16 cellular contexts compared by ENCODE assay signal in the genomic region with DNA sequence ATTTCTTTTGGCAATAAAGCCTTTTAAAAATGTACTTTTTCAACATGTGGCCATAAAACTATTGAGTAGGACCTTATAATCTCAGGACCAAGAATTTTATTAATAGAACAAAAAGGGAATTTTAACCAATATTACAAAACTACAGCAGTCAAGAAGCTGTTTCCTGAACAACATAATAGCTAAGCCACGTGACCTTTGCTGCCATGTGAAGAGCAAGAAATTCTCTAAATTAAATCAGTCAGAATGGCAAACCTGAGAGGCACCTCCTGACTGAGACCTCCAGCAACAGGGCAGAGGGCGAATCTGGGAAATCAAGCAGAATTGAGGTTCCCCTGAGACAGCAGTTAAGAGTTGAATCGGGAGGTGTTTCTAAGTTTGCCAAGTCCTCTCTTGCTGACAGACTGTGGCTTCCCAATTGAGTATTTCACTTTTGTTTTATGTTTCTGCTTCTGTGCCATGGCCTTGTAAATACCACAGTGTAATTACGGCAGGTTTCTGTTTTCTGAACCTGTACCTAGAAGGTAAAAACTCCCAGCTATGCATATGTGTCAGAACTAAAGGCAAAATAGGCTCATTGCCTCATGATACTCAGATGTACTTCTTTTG.
DNase-seq lines count a peak whose midpoint lies in the region; ATAC-seq and TF ChIP-seq lines count a peak whose summit lies in the region.
"Had no signal": no experiment of that assay in that cellular context is flagged by ENCODE, and none has a peak within 500 bp of the region (broad histone marks: within the 10 kb centered on the region; RNA-seq: fewer than 3 reads in every experiment).

No MANE protein-coding gene starts in this region.

- peak overlapping the region; percentile 12 for H3K4me3 Mint-ChIP-seq in activated B cell treated with CpG ODN at 0.5 μM for 24 hours
- H3K4me3 Mint-ChIP-seq: activated T-cell treated with anti-CD3 and anti-CD28 coated beads, Interleukin-2, amount 50 U/mL, for 24 hours; H9 had no signal

- no peaks in the 10 kb centered on the region for H3K27me3 Mint-ChIP-seq in activated B cell treated with CpG ODN at 0.5 μM for 24 hours

- H3K36me3 Mint-ChIP-seq in activated B cell treated with CpG ODN at 0.5 μM for 24 hours (ENCODE audit: low read depth), result no peaks in the 10 kb centered on the region

- ATAC-seq in GM18873 (IDR thresholded peaks at IDR 0.05; ENCODE audit: low FRiP score, unreplicated experiment), result peak; percentile 98
- ATAC-seq in GM21515 (IDR thresholded peaks at IDR 0.05; ENCODE audit: unreplicated experiment), result peak; percentile 99
- ATAC-seq in HG03066 (IDR thresholded peaks at IDR 0.05; ENCODE audit: low read depth, unreplicated experiment), result peak; percentile 96
- ATAC-seq in activated B cell treated with CpG ODN at 0.5 μM for 24 hours (ENCODE audit: low read depth), result no peak
- ATAC-seq: PC-3 had no signal

- TF ChIP-seq CTCF in activated B cell treated with CpG ODN at 0.5 μM for 24 hours (IDR thresholded peaks at IDR 0.05), result no peak

- intact Hi-C loops in activated B cell treated with CpG ODN at 0.5 μM for 24 hours (cut with micrococcal nuclease), result no loop called here

- POLR2A ChIA-PET in activated B cell treated with CpG ODN at 0.5 μM for 24 hours (lab: Charles Lee), result interaction anchor here (0.6 kb wide), 1 partner anchor 1162 kb away, joined by 3 read pairs; the partner anchor contains the start of gene HENMT1

- peak overlapping the region; percentile 25 for H3K27ac Mint-ChIP-seq in activated B cell treated with CpG ODN at 0.5 μM for 24 hours
- H3K27ac Mint-ChIP-seq: activated T-cell treated with anti-CD3 and anti-CD28 coated beads, Interleukin-2, amount 50 U/mL, for 24 hours; H9 had no signal

- no peak for DNase-seq in activated B cell treated with CpG ODN at 0.5 μM for 24 hours
- DNase-seq in HCEC 1CT, result no peak
- no peak for DNase-seq in stimulated activated CD4-positive, alpha-beta T cell treated with anti-CD3 and anti-CD28 coated beads, Interleukin-12 subunit alpha, Interleukin-12 subunit beta, amount 100 ng/mL, for 4 hours
- DNase-seq in HT-29 (ENCODE audit: low spot score), result no peak
- no peak for DNase-seq in activated naive CD4-positive, alpha-beta T cell (lab: John Stamatoyannopoulos, UW)
- DNase-seq: activated T-cell treated with anti-CD3 and anti-CD28 coated beads, Interleukin-2, amount 50 U/mL, for 24 hours; caudate nucleus; H9; islet precursor cell; MV-4-11; PC-3; stimulated activated CD4-positive, alpha-beta T cell treated with anti-CD3 and anti-CD28 coated beads, Interleukin-1b, Interleukin-23, amount 100 ng/mL, for 48 hours; testis had no signal

- H3K4me1 Mint-ChIP-seq in activated B cell treated with CpG ODN at 0.5 μM for 24 hours, result peaks cover 20% of the 10 kb centered on the region

- no peaks in the 10 kb centered on the region for H3K9me3 Mint-ChIP-seq in activated B cell treated with CpG ODN at 0.5 μM for 24 hours
- H3K9me3 Mint-ChIP-seq: activated T-cell treated with anti-CD3 and anti-CD28 coated beads, Interleukin-2, amount 50 U/mL, for 24 hours; H9 had no signal

- CTCF ChIA-PET in activated B cell treated with CpG ODN at 0.5 μM for 24 hours (lab: Charles Lee), result no interaction called here
